14 cellular contexts compared by ENCODE assay signal in the genomic region with DNA sequence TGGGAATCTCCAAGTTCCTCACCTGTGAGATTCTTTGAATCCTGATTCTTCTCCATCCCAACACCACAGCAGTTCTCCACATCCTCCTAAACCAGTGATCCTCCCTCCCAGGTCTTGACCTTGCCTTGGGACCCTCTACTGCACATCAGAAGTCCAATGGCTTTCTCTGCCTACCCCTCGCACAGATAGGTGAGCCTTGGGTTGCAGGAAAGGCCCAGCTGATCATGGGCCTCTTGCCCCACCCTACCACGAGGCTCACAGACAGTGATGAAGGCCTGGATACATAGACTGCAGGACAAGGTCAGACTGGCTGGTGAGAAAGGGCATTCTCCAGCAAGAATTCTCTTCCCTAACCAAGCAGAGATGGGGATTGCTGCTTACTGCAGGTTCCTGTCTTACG. TPM values are rescaled to one million over a fixed set of nuclear protein-coding genes. Genes with fewer than 3 reads are reported as not detected.
DNase-seq lines count a peak whose midpoint lies in the region; ATAC-seq and TF ChIP-seq lines count a peak whose summit lies in the region.
"Had no signal": no experiment of that assay in that cellular context is flagged by ENCODE, and none has a peak within 500 bp of the region (broad histone marks: within the 10 kb centered on the region; RNA-seq: fewer than 3 reads in every experiment).

No MANE protein-coding gene starts in this region.

- H3K4me3 ChIP-seq in heart left ventricle = peak overlapping the region; percentile 39 to 85 (median 64)
- H3K4me3 ChIP-seq in fibroblast of lung (replicated peaks in 1 of 4; ENCODE audit: control extremely low read depth in 1 of 4, insufficient read depth in 1 of 4, low read depth in 3 of 4, low read length in 4 of 4) = peak overlapping the region in 3 of 4 experiments; percentile 35 to 64 (median 48)

- H3K27me3 Mint-ChIP-seq in nephron progenitor cell (ENCODE audit: low read depth, poor library complexity) (peaks cover 7% of the 10 kb centered on the region), type B pancreatic cell (peaks cover 4% of the 10 kb centered on the region)
- peaks cover 2% of the 10 kb centered on the region for H3K27me3 Mint-ChIP-seq in activated CD8-positive, alpha-beta T cell treated with anti-CD3 and anti-CD28 coated beads, Interleukin-2, amount 10 ng/mL, durations not matched to agents 7 days and 5 days (ENCODE audit: low read depth)

- POLR2A ChIA-PET in activated CD8-positive, alpha-beta T cell treated with anti-CD3 and anti-CD28 coated beads, Interleukin-2, amount 10 ng/mL, durations not matched to agents 7 days and 5 days (lab: Charles Lee) = interaction anchor here (0.6 kb wide), 1 partner anchor 201 kb away, joined by 3 read pairs; no protein-coding TSS in a partner anchor

- H3K4me3 Mint-ChIP-seq in nephron progenitor cell (peak overlapping the region; percentile 84), type B pancreatic cell (peak overlapping the region; percentile 89)
- H3K4me3 Mint-ChIP-seq in activated CD8-positive, alpha-beta T cell treated with anti-CD3 and anti-CD28 coated beads, Interleukin-2, amount 10 ng/mL, durations not matched to agents 7 days and 5 days = no peak overlapping the region
- H3K4me3 Mint-ChIP-seq: activated B cell treated with CpG ODN at 0.5 μM for 24 hours had no signal

- no peak for DNase-seq in heart left ventricle
- no peak for DNase-seq in left ventricle myocardium superior
- no peak for DNase-seq in fibroblast of lung (ENCODE audit: low read depth in 2 of 2)
- no peak for DNase-seq in nephron progenitor cell
- DNase-seq in type B pancreatic cell (ENCODE audit: extremely low spot score, unreplicated experiment) = no peak
- no peak for DNase-seq in DMS 273 treated with DMSO at 0.1 percent for 48 hours (lab: John Stamatoyannopoulos, UW)
- DNase-seq in activated CD8-positive, alpha-beta T cell treated with anti-CD3 and anti-CD28 coated beads, Interleukin-2, amount 10 ng/mL, durations not matched to agents 7 days and 5 days = no peak
- DNase-seq: activated B cell treated with CpG ODN at 0.5 μM for 24 hours; activated T-cell treated with anti-CD3 and anti-CD28 coated beads, Interleukin-2, amount 50 U/mL, for 4 hours; NCI-H526; stimulated activated CD4-positive, alpha-beta T cell treated with anti-CD3 and anti-CD28 coated beads, Interleukin-12 subunit alpha, Interleukin-12 subunit beta, amount 100 ng/mL, for 4 hours had no signal

- H3K36me3 ChIP-seq in heart left ventricle (peaks cover 0 to 19% (median 13%) of the 10 kb centered on the region in 9 donors), fibroblast of lung (ENCODE audit: control insufficient read depth, insufficient read depth, low read length) (no peaks in the 10 kb centered on the region)

- no peaks in the 10 kb centered on the region for H3K9me3 Mint-ChIP-seq in nephron progenitor cell
- H3K9me3 Mint-ChIP-seq in type B pancreatic cell = no peaks in the 10 kb centered on the region
- H3K9me3 Mint-ChIP-seq in activated CD8-positive, alpha-beta T cell treated with anti-CD3 and anti-CD28 coated beads, Interleukin-2, amount 10 ng/mL, durations not matched to agents 7 days and 5 days (ENCODE audit: insufficient read depth) = no peaks in the 10 kb centered on the region
- H3K9me3 Mint-ChIP-seq: activated B cell treated with CpG ODN at 0.5 μM for 24 hours; activated T-cell treated with anti-CD3 and anti-CD28 coated beads, Interleukin-2, amount 50 U/mL, for 4 hours had no signal

- no peaks in the 10 kb centered on the region for H3K36me3 Mint-ChIP-seq in nephron progenitor cell (ENCODE audit: low read depth)
- H3K36me3 Mint-ChIP-seq in type B pancreatic cell = no peaks in the 10 kb centered on the region
- no peaks in the 10 kb centered on the region for H3K36me3 Mint-ChIP-seq in activated CD8-positive, alpha-beta T cell treated with anti-CD3 and anti-CD28 coated beads, Interleukin-2, amount 10 ng/mL, durations not matched to agents 7 days and 5 days (ENCODE audit: low read depth)

- intact Hi-C loops in heart left ventricle (cut with DNase I) (no loop called here), left ventricle myocardium superior (cut with micrococcal nuclease) (no loop called here)

- H2AFZ ChIP-seq in fibroblast of lung (ENCODE audit: low read length) = no peak overlapping the region

- WGBS in heart left ventricle, 4 donors = 45 to 61% (median 54%) methylated on average over 3 of the region's 3 CpGs

- H3K4me1 Mint-ChIP-seq in nephron progenitor cell = peaks cover 43% of the 10 kb centered on the region
- peaks cover 34% of the 10 kb centered on the region for H3K4me1 Mint-ChIP-seq in type B pancreatic cell (ENCODE audit: unreplicated experiment)
- H3K4me1 Mint-ChIP-seq in activated CD8-positive, alpha-beta T cell treated with anti-CD3 and anti-CD28 coated beads, Interleukin-2, amount 10 ng/mL, durations not matched to agents 7 days and 5 days (ENCODE audit: low read depth) = peaks cover 20% of the 10 kb centered on the region

- H3K79me2 ChIP-seq in fibroblast of lung (ENCODE audit: control insufficient read depth, insufficient read depth, low read length) = no peaks in the 10 kb centered on the region

- H3K9me3 ChIP-seq in heart left ventricle (no peaks in the 10 kb centered on the region), fibroblast of lung (ENCODE audit: control insufficient read depth, insufficient read depth, low read depth, low read length) (no peaks in the 10 kb centered on the region)

- no peak for ATAC-seq in heart left ventricle
- no peak for ATAC-seq in left ventricle myocardium superior
- ATAC-seq in activated CD8-positive, alpha-beta T cell treated with anti-CD3 and anti-CD28 coated beads, Interleukin-2, amount 10 ng/mL, durations not matched to agents 7 days and 5 days = no peak
- ATAC-seq in HG02588 (IDR thresholded peaks at IDR 0.05; ENCODE audit: unreplicated experiment) = no peak

- H3K27ac Mint-ChIP-seq in nephron progenitor cell (peak overlapping the region; percentile 43), type B pancreatic cell (peak overlapping the region; percentile 95)
- H3K27ac Mint-ChIP-seq in activated CD8-positive, alpha-beta T cell treated with anti-CD3 and anti-CD28 coated beads, Interleukin-2, amount 10 ng/mL, durations not matched to agents 7 days and 5 days = no peak overlapping the region
- H3K27ac Mint-ChIP-seq: activated B cell treated with CpG ODN at 0.5 μM for 24 hours had no signal

- H3K4me1 ChIP-seq in heart left ventricle (peaks cover 0 to 44% (median 23%) of the 10 kb centered on the region in 12 donors), fibroblast of lung (ENCODE audit: control insufficient read depth, extremely low read depth, insufficient read depth, low read length) (peaks cover 33% of the 10 kb centered on the region)

- no peak for TF ChIP-seq CTCF in heart left ventricle (IDR thresholded peaks at IDR 0.05)
- TF ChIP-seq CTCF in fibroblast of lung (conservative IDR thresholded peaks at IDR 0.05 in 1 of 2, IDR thresholded peaks at IDR 0.05 in 1 of 2; ENCODE audit: low read depth in 1 of 2, low read length in 2 of 2) = no peak
- TF ChIP-seq CTCF in nephron progenitor cell (IDR thresholded peaks at IDR 0.05) = no peak
- TF ChIP-seq CTCF in type B pancreatic cell (conservative IDR thresholded peaks at IDR 0.05) = no peak

- no peaks in the 10 kb centered on the region for H3K27me3 ChIP-seq in heart left ventricle
- no peaks in the 10 kb centered on the region for H3K27me3 ChIP-seq in fibroblast of lung (ENCODE audit: control insufficient read depth, insufficient read depth, low read length)

- no peak overlapping the region for H3K9ac ChIP-seq in fibroblast of lung (ENCODE audit: insufficient read depth, low read length)

- no peaks in the 10 kb centered on the region for H4K20me1 ChIP-seq in fibroblast of lung (ENCODE audit: control insufficient read depth, extremely low read depth, insufficient read depth, low read length)

- H3K4me2 ChIP-seq in fibroblast of lung (ENCODE audit: extremely low read depth, insufficient read depth, low read length) = peak overlapping the region; percentile 89

- TF ChIP-seq POLR2A in heart left ventricle (IDR thresholded peaks at IDR 0.05) = peak in 1 of 2 donors; percentile 12

- H3K27ac ChIP-seq in heart left ventricle = peak overlapping the region; percentile 87 to 99 (median 95)
- no peak overlapping the region for H3K27ac ChIP-seq in fibroblast of lung (ENCODE audit: insufficient read depth, low read length)

- CTCF ChIA-PET in activated CD8-positive, alpha-beta T cell treated with anti-CD3 and anti-CD28 coated beads, Interleukin-2, amount 10 ng/mL, durations not matched to agents 7 days and 5 days (lab: Charles Lee) = interaction anchor here (1.0 to 1.5 kb wide), 2 partner anchors 177 to 191 kb away, joined by 3 to 4 read pairs; no protein-coding TSS in a partner anchor

RNA-seq across cellular contexts. Expression of a gene that starts 0.8 kb away (rescaled TPM):
- total RNA-seq in heart left ventricle (1,000 to 10,000 TPM; 2,591 to 6,997 (median 5,230) TPM), left ventricle myocardium superior (4,698 TPM), fibroblast of lung (116 and 554 TPM in 2 replicates), type B pancreatic cell (ENCODE audit: low replicate concordance) (16.4 and 18.8 TPM in 2 replicates)
- polyA plus RNA-seq in heart left ventricle (over 10,000 TPM in 1 of 2 donors, 1,000 to 10,000 TPM in 1; 4,008 to 10,560 TPM), fibroblast of lung (275 and 664 TPM in 2 replicates)
- polyA plus RNA-seq in fibroblast of lung (2012) = 179 and 377 TPM in 2 replicates
- 81.9 and 185 TPM in 2 replicates for polyA minus RNA-seq in fibroblast of lung (ENCODE audit: low replicate concordance)
- not detected for total RNA-seq in activated CD8-positive, alpha-beta T cell treated with anti-CD3 and anti-CD28 coated beads, Interleukin-2, amount 10 ng/mL, durations not matched to agents 7 days and 5 days
- total RNA-seq: activated T-cell treated with anti-CD3 and anti-CD28 coated beads, Interleukin-2, amount 50 U/mL, for 4 hours; Daoy; MCF 10A had no signal

RNA-seq across cellular contexts. Expression of a gene that starts 41.0 kb away (rescaled TPM):
- 1 to 10 TPM in 8 of 9 donors, under 1 TPM in 1; 0.94 to 8.5 (median 2.2) TPM for total RNA-seq in heart left ventricle
- polyA plus RNA-seq in heart left ventricle = 1 to 10 TPM; 2.7 to 5.4 TPM
- 1.3 TPM for total RNA-seq in left ventricle myocardium superior
- total RNA-seq in fibroblast of lung = 6.7 and 28.4 TPM in 2 replicates
- 104 and 229 TPM in 2 replicates for polyA plus RNA-seq in fibroblast of lung
- polyA plus RNA-seq in fibroblast of lung (2012) = 156 and 349 TPM in 2 replicates
- polyA minus RNA-seq in fibroblast of lung (ENCODE audit: low replicate concordance) = 329 and 427 TPM in 2 replicates
- 77.7 and 118 TPM in 2 replicates for total RNA-seq in type B pancreatic cell (ENCODE audit: low replicate concordance)
- under 1 TPM in 1 of 2 experiments, not detected in 1; 0.13 TPM for total RNA-seq in activated CD8-positive, alpha-beta T cell treated with anti-CD3 and anti-CD28 coated beads, Interleukin-2, amount 10 ng/mL, durations not matched to agents 7 days and 5 days
